In genomic region chr10:49762566-49762877, GRCh38 we compare ENCODE assay signal across 9 cellular contexts. TPM values are rescaled to one million over a fixed set of nuclear protein-coding genes. Genes with fewer than 3 reads are reported as not detected.
A peak's percentile ranks its signal among the peaks of the same experiment; 100 is the strongest.
DNase-seq lines count a peak whose midpoint lies in the region; ATAC-seq lines count a peak whose summit lies in the region.
"Had no signal": no experiment of that assay in that cellular context is flagged by ENCODE, and none has a peak within 500 bp of the region (broad histone marks: within the 10 kb centered on the region; RNA-seq: fewer than 3 reads in every experiment).

No MANE protein-coding gene starts in this region.

- H3K4me1 ChIP-seq in iPS-20b (ENCODE audit: insufficient read depth, low read length) (no peaks in the 10 kb centered on the region), stomach smooth muscle (ENCODE audit: control insufficient read depth, insufficient read depth, low read length) (peaks cover 5% of the 10 kb centered on the region)
- H3K4me1 ChIP-seq: adrenal gland had no signal

- CTCF ChIA-PET in activated CD4-positive, alpha-beta memory T cell treated with anti-CD3 and anti-CD28 coated beads for 36 hours (lab: Charles Lee), result no interaction called here
- CTCF ChIA-PET in activated CD4-positive, alpha-beta memory T cell treated with anti-CD3 and anti-CD28 coated beads, Interleukin-2, amount 10 ng/mL, durations not matched to agents 7 days and 5 days (lab: Charles Lee), result no interaction called here

- H3K27me3 ChIP-seq in iPS-20b (ENCODE audit: insufficient read depth, low read length) (peaks cover 30% of the 10 kb centered on the region), stomach smooth muscle (ENCODE audit: control insufficient read depth in 1 of 2, insufficient read depth in 2 of 2, low read length in 2 of 2) (peaks cover 8 to 20% of the 10 kb centered on the region in 2 donors)
- H3K27me3 ChIP-seq: adrenal gland had no signal

- H3K4me3 ChIP-seq in iPS-20b (ENCODE audit: low read length), result peak overlapping the region; percentile 86; the same call in 1 of the 2 replicates
- peak overlapping the region; percentile 35 to 72 for H3K4me3 ChIP-seq in stomach smooth muscle (ENCODE audit: low read length in 2 of 2)

- no peaks in the 10 kb centered on the region for H3K9me3 Mint-ChIP-seq in activated CD4-positive, alpha-beta memory T cell treated with anti-CD3 and anti-CD28 coated beads for 36 hours
- no peaks in the 10 kb centered on the region for H3K9me3 Mint-ChIP-seq in activated CD4-positive, alpha-beta memory T cell treated with anti-CD3 and anti-CD28 coated beads, Interleukin-2, amount 10 ng/mL, durations not matched to agents 7 days and 5 days
- no peaks in the 10 kb centered on the region for H3K9me3 Mint-ChIP-seq in activated T-helper 17 cell treated with anti-CD3 and anti-CD28 coated beads, Interleukin-2, amount 50 U/mL, for 72 hours

- no peak overlapping the region for H3K27ac Mint-ChIP-seq in activated CD4-positive, alpha-beta memory T cell treated with anti-CD3 and anti-CD28 coated beads for 36 hours
- no peak overlapping the region for H3K27ac Mint-ChIP-seq in activated CD4-positive, alpha-beta memory T cell treated with anti-CD3 and anti-CD28 coated beads, Interleukin-2, amount 10 ng/mL, durations not matched to agents 7 days and 5 days
- H3K27ac Mint-ChIP-seq in activated T-helper 17 cell treated with anti-CD3 and anti-CD28 coated beads, Interleukin-2, amount 50 U/mL, for 72 hours, result no peak overlapping the region

- H3K9me3 ChIP-seq in iPS-20b (ENCODE audit: insufficient read depth, low read depth, low read length) (no peaks in the 10 kb centered on the region), stomach smooth muscle (ENCODE audit: control insufficient read depth in 2 of 2, low read length in 2 of 2) (peaks cover 9% of the 10 kb centered on the region in 2 donors)
- H3K9me3 ChIP-seq: adrenal gland had no signal

- peak overlapping the region; percentile 23 for H3K4me3 Mint-ChIP-seq in activated CD4-positive, alpha-beta memory T cell treated with anti-CD3 and anti-CD28 coated beads for 36 hours
- no peak overlapping the region for H3K4me3 Mint-ChIP-seq in activated CD4-positive, alpha-beta memory T cell treated with anti-CD3 and anti-CD28 coated beads, Interleukin-2, amount 10 ng/mL, durations not matched to agents 7 days and 5 days
- peak overlapping the region; percentile 60 for H3K4me3 Mint-ChIP-seq in activated T-helper 17 cell treated with anti-CD3 and anti-CD28 coated beads, Interleukin-2, amount 50 U/mL, for 72 hours

- H3K27ac ChIP-seq in iPS-20b (ENCODE audit: low read length) (no peak overlapping the region), stomach smooth muscle (ENCODE audit: low read length) (no peak overlapping the region)

- peaks cover 2% of the 10 kb centered on the region for H3K36me3 Mint-ChIP-seq in activated CD4-positive, alpha-beta memory T cell treated with anti-CD3 and anti-CD28 coated beads for 36 hours
- H3K36me3 Mint-ChIP-seq in activated CD4-positive, alpha-beta memory T cell treated with anti-CD3 and anti-CD28 coated beads, Interleukin-2, amount 10 ng/mL, durations not matched to agents 7 days and 5 days (ENCODE audit: low read depth), result no peaks in the 10 kb centered on the region
- no peaks in the 10 kb centered on the region for H3K36me3 Mint-ChIP-seq in activated T-helper 17 cell treated with anti-CD3 and anti-CD28 coated beads, Interleukin-2, amount 50 U/mL, for 72 hours (ENCODE audit: low read depth)

- H3K9ac ChIP-seq in iPS-20b (ENCODE audit: low read depth, low read length), result no peak overlapping the region
- no peak overlapping the region for H3K9ac ChIP-seq in stomach smooth muscle (ENCODE audit: low read length in 2 of 2)

- H3K4me1 Mint-ChIP-seq in activated CD4-positive, alpha-beta memory T cell treated with anti-CD3 and anti-CD28 coated beads for 36 hours (ENCODE audit: low read depth), result peaks cover 3% of the 10 kb centered on the region
- H3K4me1 Mint-ChIP-seq in activated CD4-positive, alpha-beta memory T cell treated with anti-CD3 and anti-CD28 coated beads, Interleukin-2, amount 10 ng/mL, durations not matched to agents 7 days and 5 days, result peaks cover 3% of the 10 kb centered on the region
- no peaks in the 10 kb centered on the region for H3K4me1 Mint-ChIP-seq in activated T-helper 17 cell treated with anti-CD3 and anti-CD28 coated beads, Interleukin-2, amount 50 U/mL, for 72 hours

- ATAC-seq in activated T-helper 17 cell treated with anti-CD3 and anti-CD28 coated beads, Interleukin-2, amount 50 U/mL, for 72 hours (replicated peaks), result no peak
- ATAC-seq in GM21717 (IDR thresholded peaks at IDR 0.05; ENCODE audit: unreplicated experiment), result no peak

- DNase-seq in activated CD4-positive, alpha-beta memory T cell treated with anti-CD3 and anti-CD28 coated beads for 36 hours, result no peak
- DNase-seq in activated CD4-positive, alpha-beta memory T cell treated with anti-CD3 and anti-CD28 coated beads, Interleukin-2, amount 10 ng/mL, durations not matched to agents 7 days and 5 days, result no peak
- no peak for DNase-seq in NCI-H1105 treated with DMSO at 0.1 percent for 48 hours (lab: John Stamatoyannopoulos, UW)
- DNase-seq in occipital lobe (lab: John Stamatoyannopoulos, UW), result no peak

- intact Hi-C loops in activated CD4-positive, alpha-beta memory T cell treated with anti-CD3 and anti-CD28 coated beads for 36 hours (cut with micrococcal nuclease), result loop anchor here (2.0 kb wide), 1 partner anchor 156 kb away; no protein-coding TSS in a partner anchor

- H3K27me3 Mint-ChIP-seq in activated CD4-positive, alpha-beta memory T cell treated with anti-CD3 and anti-CD28 coated beads for 36 hours, result peaks cover 39% of the 10 kb centered on the region
- peaks cover 16% of the 10 kb centered on the region for H3K27me3 Mint-ChIP-seq in activated CD4-positive, alpha-beta memory T cell treated with anti-CD3 and anti-CD28 coated beads, Interleukin-2, amount 10 ng/mL, durations not matched to agents 7 days and 5 days
- H3K27me3 Mint-ChIP-seq in activated T-helper 17 cell treated with anti-CD3 and anti-CD28 coated beads, Interleukin-2, amount 50 U/mL, for 72 hours, result peaks cover 28% of the 10 kb centered on the region

- H3K36me3 ChIP-seq in iPS-20b (ENCODE audit: insufficient read depth, low read depth, low read length) (no peaks in the 10 kb centered on the region), stomach smooth muscle (ENCODE audit: control insufficient read depth in 2 of 2, insufficient read depth in 2 of 2, low read length in 2 of 2) (no peaks in the 10 kb centered on the region)
- H3K36me3 ChIP-seq: adrenal gland had no signal

- POLR2A ChIA-PET in activated CD4-positive, alpha-beta memory T cell treated with anti-CD3 and anti-CD28 coated beads for 36 hours (lab: Charles Lee), result no interaction called here
- POLR2A ChIA-PET in activated CD4-positive, alpha-beta memory T cell treated with anti-CD3 and anti-CD28 coated beads, Interleukin-2, amount 10 ng/mL, durations not matched to agents 7 days and 5 days (lab: Charles Lee), result no interaction called here

RNA-seq across cellular contexts. Expression of gene OGDHL, which starts 0.4 kb away (rescaled TPM):
- under 1 TPM; 0.36 to 0.40 TPM for total RNA-seq in activated CD4-positive, alpha-beta memory T cell treated with anti-CD3 and anti-CD28 coated beads for 36 hours
- not detected for total RNA-seq in activated CD4-positive, alpha-beta memory T cell treated with anti-CD3 and anti-CD28 coated beads, Interleukin-2, amount 10 ng/mL, durations not matched to agents 7 days and 5 days
- total RNA-seq in activated T-helper 17 cell treated with anti-CD3 and anti-CD28 coated beads, Interleukin-2, amount 50 U/mL, for 72 hours, result 1 to 10 TPM in 1 of 2 donors, under 1 TPM in 1; 0.21 to 1.6 TPM
- 4.2 TPM for total RNA-seq in occipital lobe
